In genomic region chr14:68390731-68391130, GRCh38 we compare ENCODE assay signal across 26 cellular contexts.
DNase-seq lines count a peak whose midpoint lies in the region; ATAC-seq and TF ChIP-seq lines count a peak whose summit lies in the region.
"Had no signal": no experiment of that assay in that cellular context is flagged by ENCODE, and none has a peak within 500 bp of the region (broad histone marks: within the 10 kb centered on the region; RNA-seq: fewer than 3 reads in every experiment).

No MANE protein-coding gene starts in this region.

- H3K27me3 Mint-ChIP-seq in activated T-cell treated with anti-CD3 and anti-CD28 coated beads, Interleukin-2, amount 50 U/mL, for 72 hours (ENCODE audit: low read depth), result no peaks in the 10 kb centered on the region
- H3K27me3 Mint-ChIP-seq: CD4-positive, alpha-beta memory T cell; progenitor cell of endocrine pancreas; T-helper 17 cell had no signal

- H3K4me3 ChIP-seq in gastroesophageal sphincter (no peak overlapping the region), osteoblast (ENCODE audit: insufficient read depth, low read length) (no peak overlapping the region), suprapubic skin (no peak overlapping the region)
- H3K4me3 ChIP-seq: upper lobe of left lung had no signal

- H2AFZ ChIP-seq in osteoblast (ENCODE audit: low read length), result no peak overlapping the region

- TF ChIP-seq POLR2A in gastroesophageal sphincter (IDR thresholded peaks at IDR 0.05), result no peak
- no peak for TF ChIP-seq POLR2A in suprapubic skin (IDR thresholded peaks at IDR 0.05)

- H3K36me3 ChIP-seq in gastroesophageal sphincter (no peaks in the 10 kb centered on the region), osteoblast (ENCODE audit: insufficient read depth, low read length) (no peaks in the 10 kb centered on the region), suprapubic skin (no peaks in the 10 kb centered on the region)
- H3K36me3 ChIP-seq: upper lobe of left lung had no signal

- DNase-seq in activated T-cell treated with anti-CD3 and anti-CD28 coated beads, Interleukin-2, amount 50 U/mL, for 72 hours, result no peak
- no peak for DNase-seq in activated T-cell treated with anti-CD3 and anti-CD28 coated beads, Interleukin-2, amount 50 U/mL, for 1 hour
- DNase-seq in osteoblast (ENCODE audit: insufficient read length, low spot score, missing footprints) (peak; percentile 15), suprapubic skin (ENCODE audit: low spot score in 2 of 2) (no peak), C1 segment of cervical spinal cord (lab: John Stamatoyannopoulos, UW) (no peak), NCI-H2081 (lab: John Stamatoyannopoulos, UW) (no peak), NCI-H1930 (lab: John Stamatoyannopoulos, UW) (no peak)
- DNase-seq: CD4-positive, alpha-beta memory T cell; dermis blood vessel endothelial cell; EL; H9; Karpas-422; left cardiac atrium; MV-4-11; NCI-H1694; NCI-H526 treated with DMSO at 0.1 percent for 48 hours; SK-N-SH; stimulated activated CD4-positive, alpha-beta T cell treated with anti-CD3 and anti-CD28 coated beads, Interleukin-4, amount 100 ng/mL, for 4 hours; stimulated activated naive CD8-positive, alpha-beta T cell treated with anti-CD3 and anti-CD28 coated beads, Interleukin-15, Interleukin-2, amounts not matched to agents 100 U/mL and 50 U/mL, for 24 hours; T-helper 17 cell; upper lobe of left lung had no signal

- H3K36me3 Mint-ChIP-seq in activated T-cell treated with anti-CD3 and anti-CD28 coated beads, Interleukin-2, amount 50 U/mL, for 72 hours (ENCODE audit: insufficient read depth in 2 of 2), result no peaks in the 10 kb centered on the region

- H3K4me3 Mint-ChIP-seq in activated T-cell treated with anti-CD3 and anti-CD28 coated beads, Interleukin-2, amount 50 U/mL, for 72 hours, result no peak overlapping the region
- H3K4me3 Mint-ChIP-seq: CD4-positive, alpha-beta memory T cell; H9; neural crest cell; T-helper 17 cell had no signal

- no peak for ATAC-seq in activated T-cell treated with anti-CD3 and anti-CD28 coated beads, Interleukin-2, amount 50 U/mL, for 72 hours (replicated peaks in 1 of 2)
- ATAC-seq in gastroesophageal sphincter, result no peak
- ATAC-seq: stimulated activated naive CD8-positive, alpha-beta T cell treated with anti-CD3 and anti-CD28 coated beads, Interleukin-15, Interleukin-2, amounts not matched to agents 100 U/mL and 50 U/mL, for 24 hours; T-helper 17 cell had no signal

- TF ChIP-seq EP300 in gastroesophageal sphincter (IDR thresholded peaks at IDR 0.05), result no peak
- TF ChIP-seq EP300 in suprapubic skin (IDR thresholded peaks at IDR 0.05), result no peak

- H3K4me1 Mint-ChIP-seq in activated T-cell treated with anti-CD3 and anti-CD28 coated beads, Interleukin-2, amount 50 U/mL, for 72 hours (ENCODE audit: low read depth), result no peaks in the 10 kb centered on the region

- H3K4me1 ChIP-seq in gastroesophageal sphincter (peaks cover 39 to 85% (median 47%) of the 10 kb centered on the region in 3 donors), osteoblast (ENCODE audit: insufficient read depth, low read length) (peaks cover 47% of the 10 kb centered on the region), suprapubic skin (peaks cover 61% of the 10 kb centered on the region)

- TF ChIP-seq CTCF in gastroesophageal sphincter (IDR thresholded peaks at IDR 0.05) (no peak), osteoblast (IDR thresholded peaks at IDR 0.05; ENCODE audit: extremely low read depth, low read depth, low read length) (no peak), suprapubic skin (IDR thresholded peaks at IDR 0.05) (no peak)

- 46 to 60% methylated on average over 2 of the region's 2 CpGs for WGBS in gastroesophageal sphincter (ENCODE audit: low coverage in 1 of 2), 2 donors
- WGBS in suprapubic skin, result 78% methylated on average over 2 of the region's 2 CpGs

- H4K20me1 ChIP-seq in osteoblast (ENCODE audit: insufficient read depth, low read length), result no peaks in the 10 kb centered on the region

- H3K79me2 ChIP-seq in osteoblast (ENCODE audit: insufficient read depth, low read length), result no peaks in the 10 kb centered on the region

- peak overlapping the region; percentile 63 to 80 (median 76) for H3K27ac ChIP-seq in gastroesophageal sphincter
- peak overlapping the region; percentile 86 for H3K27ac ChIP-seq in osteoblast (ENCODE audit: low read depth, low read length)
- peak overlapping the region; percentile 71 for H3K27ac ChIP-seq in suprapubic skin
- H3K27ac ChIP-seq: 22Rv1, RWPE1 had no signal

- H3K9me3 ChIP-seq in gastroesophageal sphincter (no peaks in the 10 kb centered on the region), osteoblast (ENCODE audit: low read depth, low read length) (no peaks in the 10 kb centered on the region), suprapubic skin (no peaks in the 10 kb centered on the region)
- H3K9me3 ChIP-seq: SK-N-SH, upper lobe of left lung had no signal

- H3K4me2 ChIP-seq in osteoblast (ENCODE audit: insufficient read depth, low read length), result no peak overlapping the region
- H3K4me2 ChIP-seq: SK-N-SH had no signal

- H3K9me3 Mint-ChIP-seq in activated T-cell treated with anti-CD3 and anti-CD28 coated beads, Interleukin-2, amount 50 U/mL, for 72 hours, result no peaks in the 10 kb centered on the region
- H3K9me3 Mint-ChIP-seq: CD4-positive, alpha-beta memory T cell; H9; neural crest cell had no signal

- H3K27me3 ChIP-seq in gastroesophageal sphincter (no peaks in the 10 kb centered on the region), osteoblast (ENCODE audit: insufficient read depth, low read length) (no peaks in the 10 kb centered on the region), suprapubic skin (no peaks in the 10 kb centered on the region)
- H3K27me3 ChIP-seq: upper lobe of left lung had no signal

- H3K27ac Mint-ChIP-seq in activated T-cell treated with anti-CD3 and anti-CD28 coated beads, Interleukin-2, amount 50 U/mL, for 72 hours, result peak overlapping the region; percentile 52
- H3K27ac Mint-ChIP-seq: CD4-positive, alpha-beta memory T cell; H9; progenitor cell of endocrine pancreas; T-helper 17 cell had no signal
